ENCODE assay signal across 20 cellular contexts in the genomic region with DNA sequence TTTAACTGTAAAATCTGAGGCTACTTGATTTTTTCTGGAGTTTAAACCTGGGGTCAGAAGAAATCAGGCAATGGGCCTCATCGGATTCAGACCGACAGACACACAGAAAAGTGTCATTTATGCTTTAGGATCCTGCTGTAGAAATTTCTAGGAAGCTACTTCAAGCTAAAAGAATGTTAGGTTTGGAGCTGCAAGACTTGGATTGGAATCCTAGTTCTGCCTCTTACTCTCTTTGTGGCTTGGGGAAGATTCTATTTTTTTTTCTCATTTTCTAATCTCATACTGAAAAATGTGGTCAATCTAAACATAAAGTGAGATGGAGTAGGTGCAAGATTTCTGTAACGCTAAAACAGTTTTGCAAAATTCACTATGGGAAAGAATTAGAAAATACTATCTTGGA. TPM values are rescaled to one million over a fixed set of nuclear protein-coding genes. Genes with fewer than 3 reads are reported as not detected.
"Had no signal": no experiment of that assay in that cellular context is flagged by ENCODE, and none has a peak within 500 bp of the region (broad histone marks: within the 10 kb centered on the region; RNA-seq: fewer than 3 reads in every experiment).

No MANE protein-coding gene starts in this region.

- H3K36me3 ChIP-seq: gastrocnemius medialis, lower lobe of right lung, stomach, thyroid gland, vagina had no signal

- H3K4me1 ChIP-seq: gastrocnemius medialis, lower lobe of right lung, parathyroid adenoma, stomach, thyroid gland, vagina had no signal

- H3K79me2 ChIP-seq: parathyroid adenoma had no signal

- ATAC-seq: gastrocnemius medialis; left ventricle myocardium superior; lower lobe of right lung; natural killer cell; sciatic nerve; stimulated activated effector memory CD8-positive, alpha-beta T cell treated with anti-CD3 and anti-CD28 coated beads, Interleukin-12 subunit alpha, Interleukin-12 subunit beta, amount 100 ng/mL, for 72 hours had no signal

- H3K9ac ChIP-seq: parathyroid adenoma had no signal

- H3K27me3 ChIP-seq: gastrocnemius medialis, stomach, thyroid gland, vagina had no signal

- DNase-seq: foreskin fibroblast; gastrocnemius medialis; head of caudate nucleus; left ventricle myocardium superior; lower lobe of right lung; natural killer cell; occipital lobe; stimulated activated CD4-positive, alpha-beta T cell treated with anti-CD3 and anti-CD28 coated beads, Interleukin-2, amount 100 ng/mL, for 24 hours; stimulated activated CD4-positive, alpha-beta T cell treated with anti-CD3 and anti-CD28 coated beads, Interleukin-4, amount 100 ng/mL, for 24 hours; stimulated activated naive CD4-positive, alpha-beta T cell treated with Interleukin-2 at 50 U/mL for 16 hours; stomach; thyroid gland; trophoblast cell had no signal

- H3K4me3 ChIP-seq: coronary artery, gastrocnemius medialis, lower lobe of right lung, stomach, thyroid gland, vagina had no signal

- H3K27ac ChIP-seq: coronary artery, gastrocnemius medialis, lower lobe of right lung, parathyroid adenoma, stomach, thyroid gland, vagina had no signal

- H2AFZ ChIP-seq: parathyroid adenoma had no signal

- H3K9me3 ChIP-seq: gastrocnemius medialis, lower lobe of right lung, stomach, thyroid gland, vagina had no signal

RNA-seq across cellular contexts. Expression of a gene that starts 48.8 kb away (rescaled TPM):
- total RNA-seq: dermis microvascular lymphatic vessel endothelial cell, natural killer cell had no signal
- polyA plus RNA-seq: neural cell had no signal
